18 cellular contexts compared by ENCODE assay signal in the genomic region with DNA sequence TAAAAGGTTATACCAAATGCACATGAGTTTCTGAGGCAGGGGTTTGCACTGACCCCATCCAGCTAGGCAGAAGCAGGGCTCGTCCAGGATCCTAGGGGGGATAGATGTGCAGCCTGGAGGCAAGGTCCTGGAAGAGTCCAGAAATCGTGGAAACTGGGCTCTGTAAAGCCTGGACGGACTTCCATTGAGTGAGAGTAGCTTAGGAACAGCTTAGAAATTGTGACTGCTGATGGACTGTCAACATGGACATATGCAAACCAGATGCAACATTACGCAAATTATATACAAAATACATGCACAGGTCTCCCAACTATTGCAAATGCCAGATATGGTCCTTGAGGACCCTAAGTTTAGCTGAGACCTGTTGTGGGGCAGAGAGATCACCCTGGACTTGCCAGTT. TPM values are rescaled to one million over a fixed set of nuclear protein-coding genes. Genes with fewer than 3 reads are reported as not detected.
DNase-seq lines count a peak whose midpoint lies in the region; ATAC-seq and TF ChIP-seq lines count a peak whose summit lies in the region.
"Had no signal": no experiment of that assay in that cellular context is flagged by ENCODE, and none has a peak within 500 bp of the region (broad histone marks: within the 10 kb centered on the region; RNA-seq: fewer than 3 reads in every experiment).

No MANE protein-coding gene starts in this region.

- no peaks in the 10 kb centered on the region for H3K79me1 ChIP-seq in mesenchymal stem cell (replicated peaks; ENCODE audit: low read length, poor library complexity, severe bottlenecking)

- H3K4me1 ChIP-seq in mesenchymal stem cell (ENCODE audit: control insufficient read depth, insufficient read depth, low read depth, low read length) (peaks cover 5% of the 10 kb centered on the region), osteoblast (ENCODE audit: insufficient read depth, low read length) (no peaks in the 10 kb centered on the region), gastrocnemius medialis (no peaks in the 10 kb centered on the region), transverse colon (peaks cover 0 to 4% (median 3%) of the 10 kb centered on the region in 4 donors)
- H3K4me1 ChIP-seq: BLaER1 had no signal

- no peaks in the 10 kb centered on the region for H3K9me3 ChIP-seq in mesenchymal stem cell (ENCODE audit: control insufficient read depth, low read length)
- H3K9me3 ChIP-seq in osteoblast (ENCODE audit: low read depth, low read length), result no peaks in the 10 kb centered on the region
- H3K9me3 ChIP-seq in gastrocnemius medialis, result no peaks in the 10 kb centered on the region
- no peaks in the 10 kb centered on the region for H3K9me3 ChIP-seq in transverse colon

- H4K20me1 ChIP-seq in osteoblast (ENCODE audit: insufficient read depth, low read length), result no peaks in the 10 kb centered on the region
- H4K20me1 ChIP-seq: BLaER1 had no signal

- H3K4me3 ChIP-seq in mesenchymal stem cell (ENCODE audit: insufficient read depth in 1 of 2, low read depth in 1 of 2, low read length in 2 of 2) (no peak overlapping the region), osteoblast (ENCODE audit: insufficient read depth, low read length) (no peak overlapping the region), gastrocnemius medialis (no peak overlapping the region), transverse colon (no peak overlapping the region)
- H3K4me3 ChIP-seq: BLaER1 had no signal

- no peak for TF ChIP-seq EP300 in transverse colon (IDR thresholded peaks at IDR 0.05; ENCODE audit: low read depth)

- no peak for ATAC-seq in gastrocnemius medialis

- H3K27me3 ChIP-seq in mesenchymal stem cell (ENCODE audit: control insufficient read depth in 1 of 2, insufficient read depth in 1 of 2, low read length in 2 of 2) (peaks cover 58 to 82% of the 10 kb centered on the region in 2 experiments), osteoblast (ENCODE audit: insufficient read depth, low read length) (peaks cover 20% of the 10 kb centered on the region), gastrocnemius medialis (peaks cover 9 to 12% (median 12%) of the 10 kb centered on the region in 3 donors), transverse colon (peaks cover 26% of the 10 kb centered on the region)

- H2BK12ac ChIP-seq in mesenchymal stem cell (ENCODE audit: low read length in 2 of 2), result no peak overlapping the region

- H4K91ac ChIP-seq in mesenchymal stem cell (ENCODE audit: low read length), result no peak overlapping the region

- intact Hi-C loops in gastrocnemius medialis (cut with DNase I; ENCODE audit: low total_unique reads) (no loop called here), transverse colon (cut with DNase I; ENCODE audit: low total_unique reads) (no loop called here)

- H3K36me3 ChIP-seq in mesenchymal stem cell (ENCODE audit: control insufficient read depth in 1 of 2, insufficient read depth in 2 of 2, low read depth in 1 of 2, low read length in 2 of 2) (no peaks in the 10 kb centered on the region), osteoblast (ENCODE audit: insufficient read depth, low read length) (no peaks in the 10 kb centered on the region), gastrocnemius medialis (no peaks in the 10 kb centered on the region), transverse colon (no peaks in the 10 kb centered on the region)
- H3K36me3 ChIP-seq: BLaER1 had no signal

- no peak overlapping the region for H2BK15ac ChIP-seq in mesenchymal stem cell (ENCODE audit: low read depth, poor library complexity, severe bottlenecking)

- H3K4ac ChIP-seq in mesenchymal stem cell (ENCODE audit: low read depth in 1 of 2, low read length in 2 of 2), result no peak overlapping the region

- no peak overlapping the region for H3K18ac ChIP-seq in mesenchymal stem cell (ENCODE audit: low read depth in 1 of 2, low read length in 2 of 2)

- TF ChIP-seq POLR2A in gastrocnemius medialis (IDR thresholded peaks at IDR 0.05), result no peak
- TF ChIP-seq POLR2A in transverse colon (IDR thresholded peaks at IDR 0.05), result no peak

- TF ChIP-seq CTCF in osteoblast (IDR thresholded peaks at IDR 0.05; ENCODE audit: extremely low read depth, low read depth, low read length) (no peak), GM13976 (IDR thresholded peaks at IDR 0.05; ENCODE audit: borderline replicate concordance, control extremely low read depth, extremely low read depth, insufficient read depth, missing control alignments) (no peak), gastrocnemius medialis (IDR thresholded peaks at IDR 0.05 in 4 of 5, conservative IDR thresholded peaks at IDR 0.05 in 1 of 5) (no peak), transverse colon (IDR thresholded peaks at IDR 0.05) (no peak)

- H3K27ac ChIP-seq in mesenchymal stem cell (ENCODE audit: low read length, poor library complexity, severe bottlenecking) (no peak overlapping the region), osteoblast (ENCODE audit: low read depth, low read length) (no peak overlapping the region), gastrocnemius medialis (no peak overlapping the region), transverse colon (no peak overlapping the region)
- H3K27ac ChIP-seq: 22Rv1, BLaER1 had no signal

- H3K4me2 ChIP-seq in mesenchymal stem cell (ENCODE audit: low read length, poor library complexity, severe bottlenecking) (no peak overlapping the region), osteoblast (ENCODE audit: insufficient read depth, low read length) (no peak overlapping the region)
- H3K4me2 ChIP-seq: BLaER1 had no signal

- in situ Hi-C loops in GM13976 (cut with MboI; ENCODE audit: low sequenced_read_pairs, unreplicated experiment) (no loop called here), gastrocnemius medialis (cut with MboI; ENCODE audit: low sequenced_read_pairs in 4 of 4) (no loop called here), transverse colon (cut with MboI; ENCODE audit: low pct_ligation_motif_present in 1 of 4, low pct_unique_long_range_greater_than_20kb in 1 of 4, low sequenced_read_pairs in 3 of 4) (no loop called here)

- no peak overlapping the region for H2BK120ac ChIP-seq in mesenchymal stem cell (ENCODE audit: low read depth, low read length)

- no peak overlapping the region for H2AK5ac ChIP-seq in mesenchymal stem cell (ENCODE audit: low read length, severe bottlenecking)

- H2AFZ ChIP-seq in mesenchymal stem cell (ENCODE audit: low read depth, low read length) (no peak overlapping the region), osteoblast (ENCODE audit: low read length) (no peak overlapping the region)

- 59% methylated on average over 4 of the region's 4 CpGs for WGBS in mesenchymal stem cell
- 83 to 92% methylated on average over 2 to 4 of the region's 4 CpGs for WGBS in transverse colon (ENCODE audit: low coverage in 1 of 2), 2 donors

- no peak overlapping the region for H3K23ac ChIP-seq in mesenchymal stem cell (ENCODE audit: low read length in 2 of 2)

- H3K14ac ChIP-seq in mesenchymal stem cell (ENCODE audit: low read length in 2 of 2), result no peak overlapping the region

- H3K9ac ChIP-seq in mesenchymal stem cell (ENCODE audit: low read length), result no peak overlapping the region
- H3K9ac ChIP-seq: BLaER1 had no signal

- no peak overlapping the region for H2BK5ac ChIP-seq in mesenchymal stem cell (ENCODE audit: low read depth, low read length, poor library complexity, severe bottlenecking)

- DNase-seq in DMS 273 (lab: John Stamatoyannopoulos, UW; ENCODE audit: unreplicated experiment) (peak; percentile 26), DMS 273 treated with DMSO at 0.1 percent for 48 hours (lab: John Stamatoyannopoulos, UW) (no peak), NCI-H526 treated with DMSO at 0.1 percent for 48 hours (lab: John Stamatoyannopoulos, UW) (peak; percentile 98), mesenchymal stem cell (peak; percentile 27), osteoblast (ENCODE audit: insufficient read length, low spot score, missing footprints) (peak; percentile 81), GM13976 (ENCODE audit: low spot score) (no peak), gastrocnemius medialis (no peak), transverse colon (no peak)
- DNase-seq: AML-193; CD8-positive, alpha-beta memory T cell; GF-D8; HCEC 1CT; KG1 had no signal

- no peaks in the 10 kb centered on the region for H3K79me2 ChIP-seq in osteoblast (ENCODE audit: insufficient read depth, low read length)

- H4K8ac ChIP-seq in mesenchymal stem cell (ENCODE audit: low read length), result no peak overlapping the region

RNA-seq across cellular contexts. Expression of gene EMILIN3, which starts 4.7 kb away (rescaled TPM):
- 0.08 TPM for polyA plus RNA-seq in mesenchymal stem cell (2013, experiment 1 of 2)
- polyA plus RNA-seq in mesenchymal stem cell (2013, experiment 2 of 2), result 0.11 TPM
- total RNA-seq in osteoblast (not detected in 2 replicates), gastrocnemius medialis (under 1 TPM in 3 of 4 donors, not detected in 1; 0.20 to 0.33 (median 0.20) TPM), transverse colon (1 to 10 TPM in 2 of 4 donors, under 1 TPM in 2; 0.40 to 1.5 (median 0.90) TPM)
- total RNA-seq: CD8-positive, alpha-beta memory T cell; H4; HT1080 had no signal
- polyA plus RNA-seq: CD8-positive, alpha-beta memory T cell; IgD-negative memory B cell had no signal

RNA-seq across cellular contexts. Expression of gene LPIN3, which starts 30.7 kb away (rescaled TPM):
- 8.1 TPM for polyA plus RNA-seq in mesenchymal stem cell (2013, experiment 1 of 2)
- 8.1 TPM for polyA plus RNA-seq in mesenchymal stem cell (2013, experiment 2 of 2)
- 9.0 and 10.3 TPM in 2 replicates for total RNA-seq in osteoblast
- 1 to 10 TPM in 2 of 4 donors, under 1 TPM in 2; 0.56 to 2.4 (median 1.1) TPM for total RNA-seq in gastrocnemius medialis
- total RNA-seq in transverse colon, result 100 to 1,000 TPM in 2 of 4 donors, 10 to 100 TPM in 2; 96.9 to 263 (median 134) TPM
- polyA plus RNA-seq: CD8-positive, alpha-beta memory T cell; IgD-negative memory B cell had no signal

RNA-seq across cellular contexts. Expression of gene ZHX3, which starts 53.8 kb away (rescaled TPM):
- 26.5 TPM for polyA plus RNA-seq in mesenchymal stem cell (2013, experiment 1 of 2)
- polyA plus RNA-seq in mesenchymal stem cell (2013, experiment 2 of 2), result 23.3 TPM
- total RNA-seq in osteoblast, result 35.4 and 36.6 TPM in 2 replicates
- 10 to 100 TPM; 20.1 to 30.0 (median 25.9) TPM for total RNA-seq in gastrocnemius medialis
- 10 to 100 TPM; 22.7 to 34.8 (median 26.4) TPM for total RNA-seq in transverse colon

Comparison
In these comparisons a context has a peak if more than half of its experiments do, and no peak if none do; other contexts are left out.
1. DNase-seq: peak in DMS 273 (single experiment), NCI-H526 treated with DMSO at 0.1 percent for 48 hours (single experiment), mesenchymal stem cell (single experiment) and osteoblast (single experiment); none in DMS 273 treated with DMSO at 0.1 percent for 48 hours (single experiment), GM13976 (single experiment), gastrocnemius medialis (0 of 2) and transverse colon (single experiment).